9 cellular contexts compared by ENCODE assay signal in the genomic region with DNA sequence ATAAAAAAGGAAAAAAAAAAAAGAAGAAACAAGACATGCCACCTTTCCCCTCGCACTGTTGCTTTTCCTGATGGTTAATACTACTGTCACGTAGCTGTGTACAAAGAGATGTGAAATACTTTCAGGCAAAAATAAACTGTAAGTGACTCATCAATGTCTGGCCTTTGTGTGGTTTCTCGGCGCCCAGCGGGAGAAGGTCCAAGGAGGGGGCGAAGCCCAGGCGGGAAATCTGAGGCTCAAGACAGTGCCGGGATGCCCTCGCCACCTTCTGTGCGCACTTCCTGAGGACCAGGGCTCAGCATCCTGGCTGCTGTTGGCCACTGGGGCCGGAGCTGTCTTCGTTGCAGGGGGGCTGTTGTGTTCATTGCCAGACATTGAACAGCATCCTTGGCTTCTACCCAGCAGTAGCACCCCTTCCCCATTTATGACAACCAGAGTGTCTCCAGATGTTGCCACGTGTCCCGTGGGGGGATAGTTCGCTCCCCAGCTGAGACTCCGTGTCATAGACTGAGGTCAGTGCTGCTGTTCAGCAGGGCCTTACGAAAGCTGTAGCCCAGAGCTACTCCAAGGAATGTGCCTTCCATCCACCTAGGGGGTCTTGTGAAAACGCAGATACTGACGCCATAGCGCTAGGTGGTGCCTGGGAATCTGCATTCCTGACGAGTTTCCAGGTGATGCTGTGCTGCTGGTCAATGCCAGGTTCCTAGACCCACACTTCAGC.
A peak's percentile ranks its signal among the peaks of the same experiment; 100 is the strongest.
DNase-seq lines count a peak whose midpoint lies in the region; ATAC-seq, FAIRE-seq and TF ChIP-seq lines count a peak whose summit lies in the region.
"Had no signal": no experiment of that assay in that cellular context is flagged by ENCODE, and none has a peak within 500 bp of the region (broad histone marks: within the 10 kb centered on the region; RNA-seq: fewer than 3 reads in every experiment).

No MANE protein-coding gene starts in this region.

- no peak overlapping the region for H4K5ac ChIP-seq in IMR-90 (ENCODE audit: low read depth, low read length)

- ATAC-seq in IMR-90 (ENCODE audit: low read depth) (peak; percentile 78), K562 (peak; percentile 18)
- ATAC-seq: GM12878 had no signal

- H3K4me2 ChIP-seq in IMR-90 (ENCODE audit: low read depth, low read length) = no peak overlapping the region
- H3K4me2 ChIP-seq in K562 (ENCODE audit: insufficient read depth, low read length) = no peak overlapping the region

- no peaks in the 10 kb centered on the region for H3K79me2 ChIP-seq in K562 (ENCODE audit: control insufficient read depth, insufficient read depth, low read length)

- BruUV-seq in IMR-90 (replicated peaks; lab: Mats Ljungman, UMichigan) (no TSS peak), K562 (replicated peaks; lab: Mats Ljungman, UMichigan) (no TSS peak)

- H2AK5ac ChIP-seq in IMR-90 (ENCODE audit: low read depth, low read length) = peak overlapping the region; percentile 6

- peak; percentile 26 for FAIRE-seq in K562 (lab: Jason Lieb, UNC)
- FAIRE-seq: GM12878 had no signal

- dilution Hi-C loops in IMR-90 (cut with HindIII; ENCODE audit: low sequenced_read_pairs, unreplicated experiment) = no loop called here

- H3K36me3 Mint-ChIP-seq in CD14-positive monocyte = peaks cover 40 to 43% of the 10 kb centered on the region in 2 donors

- H4K20me1 ChIP-seq in IMR-90 (ENCODE audit: insufficient read depth, low read length) = peaks cover 51% of the 10 kb centered on the region
- H4K20me1 ChIP-seq in K562 (replicated peaks; ENCODE audit: control insufficient read depth, insufficient read depth, low read length) = no peaks in the 10 kb centered on the region; the same call in 1 of the 2 replicates

- no peak overlapping the region for H3K9ac ChIP-seq in IMR-90 (ENCODE audit: low read depth, low read length)
- peak overlapping the region in 1 of 2 experiments; percentile 71; a peak in 2 of 4 replicates for H3K9ac ChIP-seq in K562 (ENCODE audit: insufficient read depth in 1 of 2, low read depth in 2 of 2, low read length in 2 of 2)

- TF ChIP-seq RAD21 in IMR-90 (IDR thresholded peaks at IDR 0.05; ENCODE audit: low read length) (0 out of 2 replicates have a peak, but pooled peaks have one; percentile 17), K562 (CRISPR knock-in tag; conservative IDR thresholded peaks at IDR 0.05 in 1 of 2, IDR thresholded peaks at IDR 0.05 in 1 of 2) (no peak)

- H3K4me3 Mint-ChIP-seq in CD14-positive monocyte = no peak overlapping the region

- peak overlapping the region; percentile 4; the same call in 1 of the 2 replicates for H3K4ac ChIP-seq in IMR-90 (ENCODE audit: low read depth, low read length)

- H3K4me3 ChIP-seq in IMR-90 (ENCODE audit: insufficient read depth, low read depth, low read length) = no peak overlapping the region
- no peak overlapping the region for H3K4me3 ChIP-seq in K562
- H3K4me3 ChIP-seq: GM12878 had no signal

- peaks cover 0 to 3% (median 0%) of the 10 kb centered on the region in 7 donors for H3K9me3 Mint-ChIP-seq in CD14-positive monocyte

- intact Hi-C loops in IMR-90 (cut with micrococcal nuclease) (loop anchor here (1.0 kb wide), 1 partner anchor 10 kb away; no protein-coding TSS in a partner anchor), K562 (cut with micrococcal nuclease) (no loop called here), CD14-positive monocyte (cut with micrococcal nuclease) (loop anchor here (10.0 kb wide), 1 partner anchor 307 kb away; no protein-coding TSS in a partner anchor)

- no peaks in the 10 kb centered on the region for H3K9me3 ChIP-seq in IMR-90 (ENCODE audit: control insufficient read depth, insufficient read depth, low read length)
- H3K9me3 ChIP-seq in K562 (replicated peaks; ENCODE audit: control insufficient read depth, insufficient read depth, low read depth, low read length) = no peaks in the 10 kb centered on the region

- H2BK120ac ChIP-seq in IMR-90 (ENCODE audit: low read depth, low read length) = no peak overlapping the region

- H3K4me1 Mint-ChIP-seq in CD14-positive monocyte = peaks cover 13% of the 10 kb centered on the region

- DNase-seq in AG09319 (ENCODE audit: extremely low read depth, low read depth) (peak; percentile 52), IMR-90 (peak; percentile 92), K562 (ENCODE audit: extremely low read depth in 1 of 4, low spot score in 3 of 4) (peak in 3 of 4 experiments; percentile 45 to 58 (median 57)), lung microvascular endothelial cell (ENCODE audit: low read depth in 2 of 2) (peak; percentile 32 to 94), SK-N-DZ (ENCODE audit: low spot score) (no peak), NK-92 (lab: John Stamatoyannopoulos, UW; ENCODE audit: unreplicated experiment) (no peak), CD14-positive monocyte (ENCODE audit: low spot score) (no peak)
- DNase-seq in activated effector memory CD4-positive, alpha-beta T cell treated with Interleukin-2 at 50 U/mL for 16 hours = no peak

- H2BK5ac ChIP-seq in IMR-90 (ENCODE audit: low read depth, low read length, poor library complexity, severe bottlenecking) = no peak overlapping the region

- TF ChIP-seq EP300 in K562 (IDR thresholded peaks at IDR 0.05; ENCODE audit: low read length) = no peak

- TF ChIP-seq CTCF in AG09319 (IDR thresholded peaks at IDR 0.05; ENCODE audit: low read depth, low read length) = no peak
- no peak; the same call in 1 of the 2 replicates for TF ChIP-seq CTCF in IMR-90 (conservative IDR thresholded peaks at IDR 0.05; ENCODE audit: low read depth, low read length)
- no peak for TF ChIP-seq CTCF in K562 (IDR thresholded peaks at IDR 0.05 in 2 of 3, conservative IDR thresholded peaks at IDR 0.05 in 1 of 3; ENCODE audit: insufficient read depth in 2 of 3, low read depth in 1 of 3, low read length in 3 of 3)
- no peak for TF ChIP-seq CTCF in CD14-positive monocyte (IDR thresholded peaks at IDR 0.05)

- CTCF ChIA-PET in IMR-90 (lab: Yijun Ruan, JAX) (no interaction called here), K562 (lab: Yijun Ruan, JAX; ENCODE audit: low intra/inter-chr PET ratio) (interaction anchor here (0.6 kb wide), 1 partner anchor 10 kb away, joined by 3 read pairs; no protein-coding TSS in a partner anchor)

- H3K27ac ChIP-seq in IMR-90 (ENCODE audit: insufficient read depth, low read length) (0 out of 2 replicates have a peak overlapping the region, but pooled peaks have one; percentile 24), K562 (ENCODE audit: extremely low read depth, low read depth, low read length) (no peak overlapping the region)

- H2BK15ac ChIP-seq in IMR-90 (ENCODE audit: low read depth, low read length) = no peak overlapping the region

- no peak overlapping the region for H3K14ac ChIP-seq in IMR-90 (replicated peaks; ENCODE audit: low read depth, low read length)

- peaks cover 25% of the 10 kb centered on the region for H3K36me3 ChIP-seq in IMR-90 (ENCODE audit: control insufficient read depth, insufficient read depth, low read length)
- H3K36me3 ChIP-seq in K562 (ENCODE audit: control insufficient read depth, insufficient read depth, low read length) = peaks cover 29% of the 10 kb centered on the region; the same call in 2 of the 3 replicates

- H3K9me1 ChIP-seq in IMR-90 (ENCODE audit: insufficient read depth, low read length) = peaks cover 5% of the 10 kb centered on the region
- no peaks in the 10 kb centered on the region for H3K9me1 ChIP-seq in K562 (ENCODE audit: control insufficient read depth, insufficient read depth, low read length)

- peak overlapping the region; percentile 59 for H2AFZ ChIP-seq in IMR-90 (replicated peaks; ENCODE audit: low read length, poor library complexity)
- no peak overlapping the region for H2AFZ ChIP-seq in K562 (ENCODE audit: low read depth, low read length)

- no peaks in the 10 kb centered on the region for H3K79me1 ChIP-seq in IMR-90 (ENCODE audit: low read depth in 1 of 2, low read length in 2 of 2)

- 0 out of 2 replicates have a peak overlapping the region, but pooled peaks have one; percentile 2 for H3K18ac ChIP-seq in IMR-90 (ENCODE audit: low read depth, low read length)

- no peak overlapping the region for H2BK20ac ChIP-seq in IMR-90 (ENCODE audit: low read depth, low read length)

- H3K27me3 ChIP-seq in IMR-90 (ENCODE audit: control insufficient read depth, insufficient read depth, low read length) = peaks cover 29% of the 10 kb centered on the region
- H3K27me3 ChIP-seq in K562 (ENCODE audit: control insufficient read depth in 2 of 2, insufficient read depth in 2 of 2, low read length in 2 of 2) = no peaks in the 10 kb centered on the region

- POLR2A ChIA-PET in IMR-90 (lab: Charles Lee; ENCODE audit: unreplicated experiment) (interaction anchor here (0.5 kb wide), 1 partner anchor 63 kb away, joined by 4 read pairs; no protein-coding TSS in a partner anchor), K562 (lab: Yijun Ruan, JAX) (interaction anchor here (0.8 to 1.5 kb wide), 3 partner anchors 12 to 86 kb away, joined by 3 to 5 read pairs (median 3); no protein-coding TSS in a partner anchor)

- H3K4me1 ChIP-seq in IMR-90 (ENCODE audit: control insufficient read depth, insufficient read depth, low read length) = peaks cover 10% of the 10 kb centered on the region
- peaks cover 17 to 30% of the 10 kb centered on the region in 2 experiments for H3K4me1 ChIP-seq in K562 (replicated peaks in 1 of 2; ENCODE audit: control insufficient read depth in 2 of 2, insufficient read depth in 2 of 2, low read length in 2 of 2)

- H3K27me3 Mint-ChIP-seq in CD14-positive monocyte (ENCODE audit: low read depth in 3 of 3) = peaks cover 0 to 4% (median 1%) of the 10 kb centered on the region in 3 donors

- H4K91ac ChIP-seq in IMR-90 (ENCODE audit: insufficient read depth, low read depth, low read length) = no peak overlapping the region

- in situ Hi-C loops in IMR-90 (cut with MboI; ENCODE audit: low sequenced_read_pairs) = no loop called here
- in situ Hi-C loops in K562 (cut with MboI) = no loop called here

- peak overlapping the region; percentile 85 for H2AK9ac ChIP-seq in IMR-90 (replicated peaks; ENCODE audit: low read depth, low read length, poor library complexity)

- H3K23ac ChIP-seq in IMR-90 (ENCODE audit: low read depth, low read length) = no peak overlapping the region

- no peak overlapping the region for H4K8ac ChIP-seq in IMR-90 (ENCODE audit: low read depth in 2 of 2, low read length in 2 of 2)

- no peak overlapping the region for H3K56ac ChIP-seq in IMR-90 (ENCODE audit: extremely low read depth, insufficient read depth, low read length)

- WGBS in IMR-90 (ENCODE audit: extremely low coverage in 2 of 2, insufficient read length in 1 of 2), 2 experiments = 36% methylated on average over 10 of the region's 21 CpGs; no CpG with 5 or more reads in 1 of the 2 experiments
- 54% methylated on average over 21 of the region's 21 CpGs for WGBS in K562 (ENCODE audit: insufficient coverage, low coverage, missing lambda C conversion rate)

- peak overlapping the region in 3 of 7 donors; percentile 17 to 39 (median 27) for H3K27ac Mint-ChIP-seq in CD14-positive monocyte

- TF ChIP-seq POLR2A in IMR-90 (IDR thresholded peaks at IDR 0.05; ENCODE audit: low read depth, low read length) (no peak), K562 (conservative IDR thresholded peaks at IDR 0.05) (peak; percentile 44; the same call in 1 of the 2 replicates)

TF ChIP-seq in IMR-90, 13 proteins besides CTCF, POLR2A, EP300 and RAD21 (continues in another document):
- TF ChIP-seq SMC3 (IDR thresholded peaks at IDR 0.05; ENCODE audit: low read depth, low read length) = peak; percentile 10; the same call in 1 of the 2 replicates

TF ChIP-seq in K562, 482 proteins besides CTCF, POLR2A, EP300 and RAD21 (continues in another document):
- TF ChIP-seq MAZ (CRISPR knock-in tag; conservative IDR thresholded peaks at IDR 0.05 in 1 of 2, IDR thresholded peaks at IDR 0.05 in 1 of 2) = peak in 1 of 2 experiments; percentile 40; a peak in 1 of 4 replicates

Comparison
In these comparisons a context has a peak if more than half of its experiments do, and no peak if none do; other contexts are left out.
1. DNase-seq: peak in AG09319 (single experiment), IMR-90 (single experiment), K562 (3 of 4) and lung microvascular endothelial cell (2 of 2); none in SK-N-DZ (single experiment), activated effector memory CD4-positive, alpha-beta T cell treated with Interleukin-2 at 50 U/mL for 16 hours (single experiment), NK-92 (single experiment) and CD14-positive monocyte (single experiment).